Comparison of ENCODE assay signal across 8 cellular contexts in genomic region chr1:95233321-95233736, GRCh38. TPM values are rescaled to one million over a fixed set of nuclear protein-coding genes. Genes with fewer than 3 reads are reported as not detected.
DNase-seq lines count a peak whose midpoint lies in the region; ATAC-seq, FAIRE-seq and TF ChIP-seq lines count a peak whose summit lies in the region.

No MANE protein-coding gene starts in this region.

- DNase-seq in GM04504 (ENCODE audit: low read depth) = peak; percentile 4
- DNase-seq in SK-MEL-5 (ENCODE audit: low read depth, low spot score) = peak; percentile 56
- DNase-seq in naive B cell = no peak
- DNase-seq in ecto neural progenitor cell (ENCODE audit: low spot score) = no peak
- no peak for DNase-seq in GM12892 (ENCODE audit: insufficient read length)
- no peak for DNase-seq in NCI-H146 treated with DMSO at 0.1 percent for 48 hours (lab: John Stamatoyannopoulos, UW; ENCODE audit: unreplicated experiment)

- H3K27ac Mint-ChIP-seq in naive B cell = peak overlapping the region; percentile 77 to 95 (median 89)

- H3K9me3 Mint-ChIP-seq in naive B cell = no peaks in the 10 kb centered on the region

- no peaks in the 10 kb centered on the region for H3K36me3 Mint-ChIP-seq in naive B cell

- no peak for TF ChIP-seq POLR2A in GM12892 (IDR thresholded peaks at IDR 0.05; ENCODE audit: low read depth, low read length)

- H3K4me3 Mint-ChIP-seq in naive B cell = peak overlapping the region; percentile 87 to 97 (median 92)

- peaks cover 13 to 28% (median 26%) of the 10 kb centered on the region in 3 donors for H3K27me3 Mint-ChIP-seq in naive B cell

- FAIRE-seq in GM12892 (lab: Jason Lieb, UNC) = no peak

- peaks cover 17 to 39% (median 37%) of the 10 kb centered on the region in 3 donors for H3K4me1 Mint-ChIP-seq in naive B cell

- peak; percentile 12 for ATAC-seq in esophagus mucosa
- no peak for ATAC-seq in naive B cell (ENCODE audit: low read depth in 2 of 2)
- no peak for ATAC-seq in HG02798 (IDR thresholded peaks at IDR 0.05; ENCODE audit: poor library complexity, unreplicated experiment)

- in situ Hi-C loops in SK-MEL-5 (cut with HindIII; ENCODE audit: low pct_unique_long_range_greater_than_20kb, low sequenced_read_pairs) = no loop called here

RNA-seq across cellular contexts. Expression of gene RWDD3, which starts 0.7 kb away (rescaled TPM):
- 19.9 and 24.8 TPM in 2 replicates for total RNA-seq in SK-MEL-5 (2014; rRNA removed; shearing (Covaris generic))
- polyA plus RNA-seq in SK-MEL-5 (2015; cell fraction: cytosol; rRNA removed) = 17.7 and 19.1 TPM in 2 replicates
- polyA plus RNA-seq in SK-MEL-5 (2015; cell fraction: nucleus; rRNA removed) = 119 TPM in 2 replicates
- 4.5 TPM for total RNA-seq in esophagus mucosa
- polyA plus RNA-seq in naive B cell (ENCODE audit: low read depth in 6 of 6) = 10 to 100 TPM; 39.6 to 54.6 (median 48.5) TPM
- 18.6 TPM for polyA plus RNA-seq in GM12892 (2012; ENCODE audit: missing spikeins)

Comparison
In these comparisons a context has a peak if more than half of its experiments do, and no peak if none do; other contexts are left out.
1. DNase-seq: peak in GM04504 (single experiment) and SK-MEL-5 (single experiment); none in naive B cell (single experiment), ecto neural progenitor cell (single experiment), GM12892 (single experiment) and NCI-H146 treated with DMSO at 0.1 percent for 48 hours (single experiment).